In the genomic region with DNA sequence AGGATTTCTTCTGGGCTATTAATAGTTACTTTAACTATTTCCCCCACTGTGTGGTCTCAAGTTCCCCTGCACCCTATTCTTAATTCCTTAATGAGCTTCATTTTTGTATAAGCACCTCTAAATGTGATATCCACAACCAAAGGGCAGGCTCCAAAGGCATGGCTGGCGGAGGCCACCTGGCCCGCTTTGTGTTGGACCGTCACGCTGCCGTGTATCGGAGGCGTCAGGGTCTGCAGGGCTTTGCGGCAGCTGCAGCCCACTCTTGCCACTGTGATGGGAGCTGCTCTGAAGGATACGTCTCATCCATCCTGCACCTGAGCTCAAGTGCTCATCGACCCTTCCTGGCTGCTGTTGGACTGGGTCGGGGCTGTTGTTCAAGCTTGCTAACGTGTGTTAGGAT, we compare ENCODE assay signal across 18 cellular contexts.
DNase-seq lines count a peak whose midpoint lies in the region; ATAC-seq, FAIRE-seq and TF ChIP-seq lines count a peak whose summit lies in the region.
"Had no signal": no experiment of that assay in that cellular context is flagged by ENCODE, and none has a peak within 500 bp of the region (broad histone marks: within the 10 kb centered on the region; RNA-seq: fewer than 3 reads in every experiment).

No MANE protein-coding gene starts in this region.

- H3K27me3 Mint-ChIP-seq in chondrocyte (ENCODE audit: low read depth) (no peaks in the 10 kb centered on the region), osteocyte (ENCODE audit: unreplicated experiment) (no peaks in the 10 kb centered on the region)
- H3K27me3 Mint-ChIP-seq: activated CD4-positive, alpha-beta T cell treated with anti-CD3 and anti-CD28 coated beads, Interleukin-2, amount 10 ng/mL, durations not matched to agents 24 days and 14 days; activated naive CD4-positive, alpha-beta T cell treated with anti-CD3 and anti-CD28 coated beads, Interleukin-2, amount 10 ng/mL, durations not matched to agents 7 days and 5 days had no signal

- no peak overlapping the region for H2AFZ ChIP-seq in HepG2 (ENCODE audit: low read length)

- CTCF ChIA-PET in HepG2 (lab: Yijun Ruan, JAX; ENCODE audit: low intra/inter-chr PET ratio, low total read pairs), result no interaction called here

- no peaks in the 10 kb centered on the region for H3K9me3 ChIP-seq in liver (ENCODE audit: control insufficient read depth in 4 of 4, low read length in 3 of 4)
- H3K9me3 ChIP-seq in HepG2 (ENCODE audit: low read length), result no peaks in the 10 kb centered on the region
- H3K9me3 ChIP-seq: body of pancreas, uterus had no signal

- H3K9ac ChIP-seq in liver (ENCODE audit: low read depth in 1 of 2, low read length in 2 of 2), result no peak overlapping the region
- no peak overlapping the region for H3K9ac ChIP-seq in HepG2 (ENCODE audit: insufficient read depth, low read depth, low read length)

- no peak for DNase-seq in HepG2 (ENCODE audit: low spot score)
- DNase-seq in chondrocyte (ENCODE audit: low spot score), result no peak
- DNase-seq in osteocyte (ENCODE audit: extremely low spot score, unreplicated experiment), result no peak
- no peak for DNase-seq in stimulated activated CD8-positive, alpha-beta memory T cell treated with anti-CD3 and anti-CD28 coated beads, Interleukin-4, amount 100 ng/mL, for 48 hours
- DNase-seq in NCI-H748 (lab: John Stamatoyannopoulos, UW; ENCODE audit: unreplicated experiment), result no peak
- DNase-seq: activated CD4-positive, alpha-beta T cell treated with anti-CD3 and anti-CD28 coated beads, Interleukin-2, amount 10 ng/mL, durations not matched to agents 24 days and 14 days; activated naive CD4-positive, alpha-beta T cell treated with anti-CD3 and anti-CD28 coated beads, Interleukin-2, amount 10 ng/mL, durations not matched to agents 7 days and 5 days; body of pancreas; COR-L47; dermis blood vessel endothelial cell; NCI-H2171 treated with DMSO at 0.1 percent for 48 hours; occipital lobe; SHP77 treated with DMSO at 0.1 percent for 48 hours; stimulated activated naive CD8-positive, alpha-beta T cell treated with anti-CD3 and anti-CD28 coated beads, Interleukin-15, Interleukin-2, amounts not matched to agents 100 U/mL and 50 U/mL, for 24 hours; uterus had no signal

- no peaks in the 10 kb centered on the region for H3K27me3 ChIP-seq in liver (ENCODE audit: control insufficient read depth in 4 of 4, insufficient read depth in 4 of 4, low read length in 3 of 4)
- H3K27me3 ChIP-seq in HepG2 (ENCODE audit: control insufficient read depth in 1 of 2, insufficient read depth in 2 of 2, low read length in 2 of 2), result no peaks in the 10 kb centered on the region
- H3K27me3 ChIP-seq: body of pancreas, uterus had no signal

- TF ChIP-seq POLR2A in HepG2 (IDR thresholded peaks at IDR 0.05; ENCODE audit: insufficient read depth in 1 of 2, low read depth in 2 of 2, low read length in 2 of 2), result no peak

- H3K36me3 ChIP-seq in liver (ENCODE audit: control insufficient read depth in 4 of 4, insufficient read depth in 3 of 4, low read depth in 1 of 4, low read length in 3 of 4), result no peaks in the 10 kb centered on the region
- H3K36me3 ChIP-seq in HepG2 (replicated peaks in 1 of 2; ENCODE audit: control insufficient read depth in 1 of 2, insufficient read depth in 2 of 2, low read length in 2 of 2), result peaks cover 0 to 4% of the 10 kb centered on the region in 2 experiments; a peak in 3 of 5 replicates
- H3K36me3 ChIP-seq: uterus had no signal

- H3K36me3 Mint-ChIP-seq in chondrocyte (ENCODE audit: low read depth) (peaks cover 1% of the 10 kb centered on the region), osteocyte (ENCODE audit: unreplicated experiment) (no peaks in the 10 kb centered on the region)

- POLR2A ChIA-PET in HepG2 (lab: Yijun Ruan, JAX), result no interaction called here

- BruUV-seq in HepG2 (replicated peaks; lab: Mats Ljungman, UMichigan), result no TSS peak

- H3K27ac Mint-ChIP-seq in chondrocyte (ENCODE audit: unreplicated experiment) (peak overlapping the region; percentile 97), osteocyte (ENCODE audit: unreplicated experiment) (peak overlapping the region; percentile 97)
- H3K27ac Mint-ChIP-seq: activated CD4-positive, alpha-beta T cell treated with anti-CD3 and anti-CD28 coated beads, Interleukin-2, amount 10 ng/mL, durations not matched to agents 24 days and 14 days; activated naive CD4-positive, alpha-beta T cell treated with anti-CD3 and anti-CD28 coated beads, Interleukin-2, amount 10 ng/mL, durations not matched to agents 7 days and 5 days had no signal

- WGBS in liver, result 97% methylated on average over 12 of the region's 12 CpGs
- WGBS in HepG2 (ENCODE audit: low lambda C conversion rate), result 98% methylated on average over 12 of the region's 12 CpGs

- FAIRE-seq in HepG2 (lab: Jason Lieb, UNC), result no peak

- no peak overlapping the region for H3K4me2 ChIP-seq in HepG2 (ENCODE audit: low read depth, low read length)

- intact Hi-C loops in HepG2 (cut with micrococcal nuclease; ENCODE audit: unreplicated experiment), result loop anchor here (5.0 kb wide), 1 partner anchor 68 kb away; no protein-coding TSS in a partner anchor

- H3K27ac ChIP-seq in liver (ENCODE audit: low read depth in 1 of 2, low read length in 2 of 2) (peak overlapping the region; percentile 23 to 83), HepG2 (ENCODE audit: extremely low read length, insufficient read depth, low read length) (no peak overlapping the region)

- H3K79me2 ChIP-seq in HepG2 (ENCODE audit: insufficient read depth, low read length), result peaks cover 66% of the 10 kb centered on the region

- H3K9me3 Mint-ChIP-seq in chondrocyte (ENCODE audit: low read depth) (no peaks in the 10 kb centered on the region), osteocyte (ENCODE audit: unreplicated experiment) (no peaks in the 10 kb centered on the region)
- H3K9me3 Mint-ChIP-seq: activated CD4-positive, alpha-beta T cell treated with anti-CD3 and anti-CD28 coated beads, Interleukin-2, amount 10 ng/mL, durations not matched to agents 24 days and 14 days; activated naive CD4-positive, alpha-beta T cell treated with anti-CD3 and anti-CD28 coated beads, Interleukin-2, amount 10 ng/mL, durations not matched to agents 7 days and 5 days had no signal

- H3K4me3 Mint-ChIP-seq in chondrocyte (ENCODE audit: unreplicated experiment) (no peak overlapping the region), osteocyte (ENCODE audit: unreplicated experiment) (no peak overlapping the region)
- H3K4me3 Mint-ChIP-seq: activated CD4-positive, alpha-beta T cell treated with anti-CD3 and anti-CD28 coated beads, Interleukin-2, amount 10 ng/mL, durations not matched to agents 24 days and 14 days; activated naive CD4-positive, alpha-beta T cell treated with anti-CD3 and anti-CD28 coated beads, Interleukin-2, amount 10 ng/mL, durations not matched to agents 7 days and 5 days had no signal

- ATAC-seq in HepG2 (no peak), GM21723 (IDR thresholded peaks at IDR 0.05; ENCODE audit: unreplicated experiment) (no peak)
- ATAC-seq in activated CD4-positive, CD25-positive, alpha-beta regulatory T cell treated with anti-CD3 and anti-CD28 coated beads, Interleukin-2, amount 50 U/mL, for 24 hours, result no peak
- ATAC-seq: body of pancreas; stimulated activated naive CD8-positive, alpha-beta T cell treated with anti-CD3 and anti-CD28 coated beads, Interleukin-15, Interleukin-2, amounts not matched to agents 100 U/mL and 50 U/mL, for 24 hours had no signal

- H3K4me3 ChIP-seq in liver (ENCODE audit: low read depth in 1 of 3, low read length in 3 of 3), result no peak overlapping the region
- no peak overlapping the region for H3K4me3 ChIP-seq in HepG2 (replicated peaks in 1 of 3; ENCODE audit: insufficient read depth in 1 of 3, low read depth in 2 of 3, low read length in 3 of 3)
- H3K4me3 ChIP-seq: body of pancreas, uterus had no signal

- in situ Hi-C loops in HepG2 (cut with HindIII; ENCODE audit: extremely low pct_ligation_motif_present, low pct_unique_long_range_greater_than_20kb), result no loop called here

- peaks cover 16 to 41% (median 28%) of the 10 kb centered on the region in 4 donors for H3K4me1 ChIP-seq in liver (ENCODE audit: control insufficient read depth in 4 of 4, insufficient read depth in 4 of 4, low read length in 3 of 4)
- H3K4me1 ChIP-seq in HepG2 (ENCODE audit: insufficient read depth, low read length), result peaks cover 26% of the 10 kb centered on the region

- TF ChIP-seq RAD21 in liver (IDR thresholded peaks at IDR 0.05) (no peak), HepG2 (CRISPR knock-in tag; IDR thresholded peaks at IDR 0.05) (no peak)

- H3K4me1 Mint-ChIP-seq in chondrocyte (ENCODE audit: low read depth) (peaks cover 64% of the 10 kb centered on the region), osteocyte (ENCODE audit: unreplicated experiment) (peaks cover 56% of the 10 kb centered on the region)

- peaks cover 23% of the 10 kb centered on the region for H4K20me1 ChIP-seq in HepG2 (ENCODE audit: insufficient read depth, low read length)

- TF ChIP-seq CTCF in liver (IDR thresholded peaks at IDR 0.05; ENCODE audit: low read depth, low read length, missing input control) (no peak), HepG2 (CRISPR knock-in tag; IDR thresholded peaks at IDR 0.05) (no peak), chondrocyte (IDR thresholded peaks at IDR 0.05) (no peak), osteocyte (IDR thresholded peaks at IDR 0.05) (no peak)

- TF ChIP-seq EP300 in HepG2 (IDR thresholded peaks at IDR 0.05; ENCODE audit: low read depth in 2 of 2, low read length in 2 of 2) (no peak), HepG2 (CRISPR knock-in tag; IDR thresholded peaks at IDR 0.05; ENCODE audit: borderline replicate concordance) (no peak)

TF ChIP-seq in liver, 16 proteins besides CTCF, POLR2A, EP300 and RAD21 (continues in another document):
- TF ChIP-seq YY1 (IDR thresholded peaks at IDR 0.05), result no peak

TF ChIP-seq in HepG2, 621 proteins besides CTCF, POLR2A, EP300 and RAD21:
- TF ChIP-seq ZNF225 (CRISPR knock-in tag; IDR thresholded peaks at IDR 0.05) (no peak), NKX3-1 (CRISPR knock-in tag; IDR thresholded peaks at IDR 0.05) (no peak), ZNF138 (CRISPR knock-in tag; IDR thresholded peaks at IDR 0.05; ENCODE audit: low read depth) (no peak), ATF7-NPFF (CRISPR knock-in tag; IDR thresholded peaks at IDR 0.05; ENCODE audit: low read depth) (no peak)
- TF ChIP-seq, protein P1, sequence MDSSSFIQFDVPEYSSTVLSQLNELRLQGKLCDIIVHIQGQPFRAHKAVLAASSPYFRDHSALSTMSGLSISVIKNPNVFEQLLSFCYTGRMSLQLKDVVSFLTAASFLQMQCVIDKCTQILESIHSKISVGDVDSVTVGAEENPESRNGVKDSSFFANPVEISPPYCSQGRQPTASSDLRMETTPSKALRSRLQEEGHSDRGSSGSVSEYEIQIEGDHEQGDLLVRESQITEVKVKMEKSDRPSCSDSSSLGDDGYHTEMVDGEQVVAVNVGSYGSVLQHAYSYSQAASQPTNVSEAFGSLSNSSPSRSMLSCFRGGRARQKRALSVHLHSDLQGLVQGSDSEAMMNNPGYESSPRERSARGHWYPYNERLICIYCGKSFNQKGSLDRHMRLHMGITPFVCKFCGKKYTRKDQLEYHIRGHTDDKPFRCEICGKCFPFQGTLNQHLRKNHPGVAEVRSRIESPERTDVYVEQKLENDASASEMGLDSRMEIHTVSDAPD (CRISPR knock-in tag; IDR thresholded peaks at IDR 0.05), result no peak
TF ChIP-seq in HepG2: peak in this region for 0.
